ENCODE assay signal across 26 cellular contexts in the genomic region with DNA sequence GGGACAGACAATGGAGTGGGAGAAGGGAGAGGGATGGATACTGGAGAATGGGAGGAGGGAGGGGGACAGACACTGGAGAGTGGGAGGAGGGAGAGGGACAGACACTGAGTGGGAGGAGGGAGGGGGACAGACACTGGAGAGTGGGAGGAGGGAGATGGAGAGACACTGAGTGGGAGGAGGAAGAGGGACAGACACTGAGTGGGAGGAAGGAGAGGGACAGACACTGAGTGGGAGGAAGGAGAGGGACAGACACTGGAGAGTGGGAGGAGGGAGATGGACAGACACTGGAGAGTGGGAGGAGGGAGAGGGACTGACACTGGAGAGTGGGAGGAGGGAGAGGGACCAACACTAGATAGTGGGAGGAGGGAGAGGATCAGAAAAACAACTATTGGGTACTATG.
"Had no signal": no experiment of that assay in that cellular context is flagged by ENCODE, and none has a peak within 500 bp of the region (broad histone marks: within the 10 kb centered on the region; RNA-seq: fewer than 3 reads in every experiment).

No MANE protein-coding gene starts in this region.

- H3K27ac ChIP-seq: colonic mucosa, epithelial cell of prostate, esophagus squamous epithelium, gastrocnemius medialis, heart right ventricle, left lung, lower lobe of right lung had no signal

- FAIRE-seq: endometrium, islet of Langerhans, keratinocyte had no signal

- H3K9me3 ChIP-seq: colonic mucosa, esophagus squamous epithelium, gastrocnemius medialis, left lung, lower lobe of right lung had no signal

- H3K27me3 ChIP-seq: colonic mucosa, esophagus squamous epithelium, gastrocnemius medialis, heart right ventricle, left lung had no signal

- H3K36me3 ChIP-seq: colonic mucosa, esophagus squamous epithelium, gastrocnemius medialis, heart right ventricle, left lung, lower lobe of right lung had no signal

- DNase-seq: colonic mucosa; cortex of kidney; effector CD8-positive, alpha-beta T cell; effector memory CD8-positive, alpha-beta T cell; endodermal cell; erythroblast; esophagus squamous epithelium; foreskin fibroblast; foreskin melanocyte; gastrocnemius medialis; glutamatergic neuron; head of caudate nucleus; heart right ventricle; hippocampal formation; left cardiac atrium; left lung; left ventricle myocardium superior; lower lobe of right lung; mesendoderm; midbrain had no signal

- H3K4me3 ChIP-seq: colonic mucosa, esophagus squamous epithelium, gastrocnemius medialis, heart right ventricle, left lung, lower lobe of right lung had no signal

- ATAC-seq: effector memory CD8-positive, alpha-beta T cell; esophagus mucosa; gastrocnemius medialis; heart right ventricle; left cardiac atrium; left lung; left ventricle myocardium superior; lower lobe of right lung had no signal

- H3K9me3 Mint-ChIP-seq: dendritic cell treated with granulocyte-macrophage colony-stimulating factor and Interleukin-4, amounts not matched to agents 40 ng/mL and 50 ng/mL, for 4 days; effector memory CD8-positive, alpha-beta T cell had no signal

- H3K4me1 Mint-ChIP-seq: endodermal cell had no signal

- H3K4me1 ChIP-seq: colonic mucosa, esophagus squamous epithelium, gastrocnemius medialis, heart right ventricle, left lung, lower lobe of right lung had no signal

- H3K4me3 Mint-ChIP-seq: dendritic cell treated with granulocyte-macrophage colony-stimulating factor and Interleukin-4, amounts not matched to agents 40 ng/mL and 50 ng/mL, for 4 days; effector memory CD8-positive, alpha-beta T cell; endodermal cell had no signal

- H3K27ac Mint-ChIP-seq: dendritic cell treated with granulocyte-macrophage colony-stimulating factor and Interleukin-4, amounts not matched to agents 40 ng/mL and 50 ng/mL, for 4 days; effector memory CD8-positive, alpha-beta T cell; endodermal cell had no signal

- H3K27me3 Mint-ChIP-seq: dendritic cell treated with granulocyte-macrophage colony-stimulating factor and Interleukin-4, amounts not matched to agents 40 ng/mL and 50 ng/mL, for 4 days; effector memory CD8-positive, alpha-beta T cell had no signal
